1 cellular context compared by ENCODE assay signal in the genomic region with DNA sequence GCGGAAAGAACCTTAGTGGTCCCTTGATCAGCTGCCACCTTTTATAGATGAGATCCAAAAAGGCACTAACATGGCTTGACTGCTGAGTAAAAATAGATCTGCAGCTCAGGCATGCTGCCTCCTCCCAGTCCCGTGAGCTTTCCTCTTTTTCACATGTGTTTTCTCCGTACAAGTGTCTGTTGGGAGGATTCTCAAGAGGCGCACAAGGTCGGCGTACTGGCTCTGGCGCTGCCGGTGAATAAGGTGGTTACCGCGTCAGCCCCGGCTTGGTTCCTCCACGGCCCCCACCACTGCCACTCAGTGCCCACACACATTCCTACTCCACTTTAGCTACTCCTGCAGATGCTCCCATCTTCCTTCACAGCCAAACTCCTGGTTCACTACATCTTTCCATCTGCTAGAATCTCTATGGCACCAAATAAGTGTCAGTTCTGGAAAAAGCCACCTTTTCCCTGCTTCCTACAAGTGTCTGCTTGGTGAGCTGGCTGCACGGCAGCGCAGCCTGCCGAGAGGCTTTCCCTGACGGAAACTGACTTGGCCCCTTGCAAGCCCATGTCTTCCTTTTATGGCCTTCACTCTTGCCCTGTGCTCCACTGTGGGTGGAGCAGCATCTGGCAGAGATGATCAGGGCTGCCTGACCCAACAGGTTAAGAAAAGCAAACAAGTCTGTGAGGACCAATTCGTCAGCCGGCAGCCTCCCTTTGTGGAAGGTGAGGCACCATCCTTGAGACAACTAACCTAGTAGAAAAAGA.
TF ChIP-seq lines count a peak whose summit lies in the region.

No MANE protein-coding gene starts in this region.

TF ChIP-seq in SK-N-SH, 30 proteins besides CTCF, POLR2A, EP300 and RAD21 (continued from another document):
- TF ChIP-seq FOXM1 (IDR thresholded peaks at IDR 0.05; ENCODE audit: low read depth), result no peak
- TF ChIP-seq, protein P1, sequence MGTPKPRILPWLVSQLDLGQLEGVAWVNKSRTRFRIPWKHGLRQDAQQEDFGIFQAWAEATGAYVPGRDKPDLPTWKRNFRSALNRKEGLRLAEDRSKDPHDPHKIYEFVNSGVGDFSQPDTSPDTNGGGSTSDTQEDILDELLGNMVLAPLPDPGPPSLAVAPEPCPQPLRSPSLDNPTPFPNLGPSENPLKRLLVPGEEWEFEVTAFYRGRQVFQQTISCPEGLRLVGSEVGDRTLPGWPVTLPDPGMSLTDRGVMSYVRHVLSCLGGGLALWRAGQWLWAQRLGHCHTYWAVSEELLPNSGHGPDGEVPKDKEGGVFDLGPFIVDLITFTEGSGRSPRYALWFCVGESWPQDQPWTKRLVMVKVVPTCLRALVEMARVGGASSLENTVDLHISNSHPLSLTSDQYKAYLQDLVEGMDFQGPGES (IDR thresholded peaks at IDR 0.05; ENCODE audit: low read depth, low read length), result no peak
